Comparison of ENCODE assay signal across 20 cellular contexts in genomic region chr19:19749332-19750130, GRCh38. TPM values are rescaled to one million over a fixed set of nuclear protein-coding genes. Genes with fewer than 3 reads are reported as not detected.
DNase-seq lines count a peak whose midpoint lies in the region; ATAC-seq and TF ChIP-seq lines count a peak whose summit lies in the region.
"Had no signal": no experiment of that assay in that cellular context is flagged by ENCODE, and none has a peak within 500 bp of the region (broad histone marks: within the 10 kb centered on the region; RNA-seq: fewer than 3 reads in every experiment).

No MANE protein-coding gene starts in this region.

- H4K20me1 ChIP-seq in osteoblast (ENCODE audit: insufficient read depth, low read length) (no peaks in the 10 kb centered on the region), PC-9 (ENCODE audit: insufficient read depth) (no peaks in the 10 kb centered on the region)

- H3K4me3 ChIP-seq in osteoblast (ENCODE audit: insufficient read depth, low read length): no peak overlapping the region
- no peak overlapping the region for H3K4me3 ChIP-seq in PC-9

- CTCF ChIA-PET in PC-9 (lab: Charles Lee): no interaction called here

- H3F3A ChIP-seq in PC-9 (ENCODE audit: insufficient read depth, low read depth): no peaks in the 10 kb centered on the region

- no peaks in the 10 kb centered on the region for H3K27me3 ChIP-seq in osteoblast (ENCODE audit: insufficient read depth, low read length)
- peaks cover 46% of the 10 kb centered on the region for H3K27me3 ChIP-seq in PC-9 (ENCODE audit: insufficient read depth, low read depth)

- H3K79me2 ChIP-seq in osteoblast (ENCODE audit: insufficient read depth, low read length): no peaks in the 10 kb centered on the region
- H3K79me2 ChIP-seq in PC-9 (ENCODE audit: low read depth): no peaks in the 10 kb centered on the region

- H3K9me3 ChIP-seq in osteoblast (ENCODE audit: low read depth, low read length) (no peaks in the 10 kb centered on the region), PC-9 (ENCODE audit: insufficient read depth, low read depth) (no peaks in the 10 kb centered on the region)

- intact Hi-C loops in PC-9 (cut with micrococcal nuclease; ENCODE audit: unreplicated experiment): no loop called here

- no peaks in the 10 kb centered on the region for H3K9me2 ChIP-seq in PC-9 (ENCODE audit: insufficient read depth)

- in situ Hi-C loops in GM13976 (cut with MboI; ENCODE audit: low sequenced_read_pairs, unreplicated experiment): no loop called here

- peak; percentile 4 for DNase-seq in 8988T
- peak; percentile 27 for DNase-seq in GM13976 (ENCODE audit: low spot score)
- peak; percentile 4 for DNase-seq in iPS-NIHi11 (ENCODE audit: low spot score)
- DNase-seq in osteoblast (ENCODE audit: insufficient read length, low spot score, missing footprints): peak; percentile 59
- DNase-seq in PC-9: no peak
- DNase-seq: Calu3; CD8-positive, alpha-beta memory T cell; Karpas-422; MV-4-11; NCI-H1105 treated with DMSO at 0.1 percent for 48 hours; NCI-H2081; NCI-H2171; NCI-H345; NCI-H524; NCI-H82 had no signal

- BruUV-seq in PC-9 (replicated peaks; lab: Mats Ljungman, UMichigan): no TSS peak

- ATAC-seq in HG03159 (IDR thresholded peaks at IDR 0.05; ENCODE audit: unreplicated experiment) (no peak), HG02610 (IDR thresholded peaks at IDR 0.05; ENCODE audit: unreplicated experiment) (no peak)
- ATAC-seq: HCT116, Right ventricle myocardium inferior had no signal

- H2AFZ ChIP-seq in osteoblast (ENCODE audit: low read length) (no peak overlapping the region), PC-9 (no peak overlapping the region)

- H3K4me2 ChIP-seq in osteoblast (ENCODE audit: insufficient read depth, low read length) (no peak overlapping the region), PC-9 (no peak overlapping the region)

- TF ChIP-seq CTCF in GM13976 (IDR thresholded peaks at IDR 0.05; ENCODE audit: borderline replicate concordance, control extremely low read depth, extremely low read depth, insufficient read depth, missing control alignments): no peak
- no peak for TF ChIP-seq CTCF in osteoblast (IDR thresholded peaks at IDR 0.05; ENCODE audit: extremely low read depth, low read depth, low read length)
- no peak for TF ChIP-seq CTCF in PC-9 (conservative IDR thresholded peaks at IDR 0.05)

- no peaks in the 10 kb centered on the region for H3K36me3 ChIP-seq in osteoblast (ENCODE audit: insufficient read depth, low read length)
- no peaks in the 10 kb centered on the region for H3K36me3 ChIP-seq in PC-9 (ENCODE audit: low read depth)

- H3K27ac ChIP-seq in osteoblast (ENCODE audit: low read depth, low read length) (no peak overlapping the region), PC-9 (no peak overlapping the region)
- H3K27ac ChIP-seq: C4-2B had no signal

- H3K4me1 ChIP-seq in osteoblast (ENCODE audit: insufficient read depth, low read length) (no peaks in the 10 kb centered on the region), PC-9 (replicated peaks; ENCODE audit: insufficient read depth) (no peaks in the 10 kb centered on the region)

- POLR2A ChIA-PET in PC-9 (lab: Charles Lee; ENCODE audit: unreplicated experiment): no interaction called here

RNA-seq across cellular contexts. Expression of gene ZNF14, which starts 16.6 kb away (rescaled TPM):
- total RNA-seq in osteoblast (6.5 and 7.4 TPM in 2 replicates), PC-9 (2021) (2.8 and 3.0 TPM in 2 replicates)

Comparison
In these comparisons a context has a peak if more than half of its experiments do, and no peak if none do; other contexts are left out.
1. DNase-seq: peak in 8988T (single experiment), GM13976 (single experiment), iPS-NIHi11 (single experiment) and osteoblast (single experiment); none in PC-9 (0 of 2).